In genomic region chr14:27390130-27390529, GRCh38 we compare ENCODE assay signal across 1 cellular context.
TF ChIP-seq lines count a peak whose summit lies in the region.

No MANE protein-coding gene starts in this region.

TF ChIP-seq in GM23338, 12 proteins besides CTCF, POLR2A, EP300 and RAD21 (continued from another document):
- TF ChIP-seq, protein P1, sequence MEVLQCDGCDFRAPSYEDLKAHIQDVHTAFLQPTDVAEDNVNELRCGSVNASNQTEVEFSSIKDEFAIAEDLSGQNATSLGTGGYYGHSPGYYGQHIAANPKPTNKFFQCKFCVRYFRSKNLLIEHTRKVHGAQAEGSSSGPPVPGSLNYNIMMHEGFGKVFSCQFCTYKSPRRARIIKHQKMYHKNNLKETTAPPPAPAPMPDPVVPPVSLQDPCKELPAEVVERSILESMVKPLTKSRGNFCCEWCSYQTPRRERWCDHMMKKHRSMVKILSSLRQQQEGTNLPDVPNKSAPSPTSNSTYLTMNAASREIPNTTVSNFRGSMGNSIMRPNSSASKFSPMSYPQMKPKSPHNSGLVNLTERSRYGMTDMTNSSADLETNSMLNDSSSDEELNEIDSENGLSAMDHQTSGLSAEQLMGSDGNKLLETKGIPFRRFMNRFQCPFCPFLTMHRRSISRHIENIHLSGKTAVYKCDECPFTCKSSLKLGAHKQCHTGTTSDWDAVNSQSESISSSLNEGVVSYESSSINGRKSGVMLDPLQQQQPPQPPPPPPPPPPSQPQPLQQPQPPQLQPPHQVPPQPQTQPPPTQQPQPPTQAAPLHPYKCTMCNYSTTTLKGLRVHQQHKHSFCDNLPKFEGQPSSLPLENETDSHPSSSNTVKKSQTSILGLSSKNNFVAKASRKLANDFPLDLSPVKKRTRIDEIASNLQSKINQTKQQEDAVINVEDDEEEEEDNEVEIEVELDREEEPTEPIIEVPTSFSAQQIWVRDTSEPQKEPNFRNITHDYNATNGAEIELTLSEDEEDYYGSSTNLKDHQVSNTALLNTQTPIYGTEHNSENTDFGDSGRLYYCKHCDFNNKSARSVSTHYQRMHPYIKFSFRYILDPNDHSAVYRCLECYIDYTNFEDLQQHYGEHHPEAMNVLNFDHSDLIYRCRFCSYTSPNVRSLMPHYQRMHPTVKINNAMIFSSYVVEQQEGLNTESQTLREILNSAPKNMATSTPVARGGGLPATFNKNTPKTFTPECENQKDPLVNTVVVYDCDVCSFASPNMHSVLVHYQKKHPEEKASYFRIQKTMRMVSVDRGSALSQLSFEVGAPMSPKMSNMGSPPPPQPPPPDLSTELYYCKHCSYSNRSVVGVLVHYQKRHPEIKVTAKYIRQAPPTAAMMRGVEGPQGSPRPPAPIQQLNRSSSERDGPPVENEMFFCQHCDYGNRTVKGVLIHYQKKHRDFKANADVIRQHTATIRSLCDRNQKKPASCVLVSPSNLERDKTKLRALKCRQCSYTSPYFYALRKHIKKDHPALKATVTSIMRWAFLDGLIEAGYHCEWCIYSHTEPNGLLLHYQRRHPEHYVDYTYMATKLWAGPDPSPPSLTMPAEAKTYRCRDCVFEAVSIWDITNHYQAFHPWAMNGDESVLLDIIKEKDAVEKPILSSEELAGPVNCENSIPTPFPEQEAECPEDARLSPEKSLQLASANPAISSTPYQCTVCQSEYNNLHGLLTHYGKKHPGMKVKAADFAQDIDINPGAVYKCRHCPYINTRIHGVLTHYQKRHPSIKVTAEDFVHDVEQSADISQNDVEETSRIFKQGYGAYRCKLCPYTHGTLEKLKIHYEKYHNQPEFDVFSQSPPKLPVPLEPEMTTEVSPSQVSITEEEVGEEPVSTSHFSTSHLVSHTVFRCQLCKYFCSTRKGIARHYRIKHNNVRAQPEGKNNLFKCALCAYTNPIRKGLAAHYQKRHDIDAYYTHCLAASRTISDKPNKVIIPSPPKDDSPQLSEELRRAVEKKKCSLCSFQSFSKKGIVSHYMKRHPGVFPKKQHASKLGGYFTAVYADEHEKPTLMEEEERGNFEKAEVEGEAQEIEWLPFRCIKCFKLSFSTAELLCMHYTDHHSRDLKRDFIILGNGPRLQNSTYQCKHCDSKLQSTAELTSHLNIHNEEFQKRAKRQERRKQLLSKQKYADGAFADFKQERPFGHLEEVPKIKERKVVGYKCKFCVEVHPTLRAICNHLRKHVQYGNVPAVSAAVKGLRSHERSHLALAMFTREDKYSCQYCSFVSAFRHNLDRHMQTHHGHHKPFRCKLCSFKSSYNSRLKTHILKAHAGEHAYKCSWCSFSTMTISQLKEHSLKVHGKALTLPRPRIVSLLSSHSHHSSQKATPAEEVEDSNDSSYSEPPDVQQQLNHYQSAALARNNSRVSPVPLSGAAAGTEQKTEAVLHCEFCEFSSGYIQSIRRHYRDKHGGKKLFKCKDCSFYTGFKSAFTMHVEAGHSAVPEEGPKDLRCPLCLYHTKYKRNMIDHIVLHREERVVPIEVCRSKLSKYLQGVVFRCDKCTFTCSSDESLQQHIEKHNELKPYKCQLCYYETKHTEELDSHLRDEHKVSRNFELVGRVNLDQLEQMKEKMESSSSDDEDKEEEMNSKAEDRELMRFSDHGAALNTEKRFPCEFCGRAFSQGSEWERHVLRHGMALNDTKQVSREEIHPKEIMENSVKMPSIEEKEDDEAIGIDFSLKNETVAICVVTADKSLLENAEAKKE (CRISPR knock-in tag; IDR thresholded peaks at IDR 0.05) = no peak
- TF ChIP-seq EZH2 (IDR thresholded peaks at IDR 0.05; ENCODE audit: low read depth, unreplicated experiment) (no peak), ZNF114 (CRISPR knock-in tag; IDR thresholded peaks at IDR 0.05) (no peak), NANOG (IDR thresholded peaks at IDR 0.05; ENCODE audit: borderline replicate concordance) (no peak), ZNF331 (CRISPR knock-in tag; IDR thresholded peaks at IDR 0.05; ENCODE audit: low read depth) (no peak), EZH2phosphoT487 (IDR thresholded peaks at IDR 0.05; ENCODE audit: unreplicated experiment) (no peak), ETS1 (IDR thresholded peaks at IDR 0.05) (no peak), REST (IDR thresholded peaks at IDR 0.05; ENCODE audit: unreplicated experiment) (no peak), POLR2AphosphoS5 (IDR thresholded peaks at IDR 0.05; ENCODE audit: low read depth) (no peak)
